In genomic region chr3:2198880-2199279, GRCh38 we compare ENCODE assay signal across 35 cellular contexts.
"Had no signal": no experiment of that assay in that cellular context is flagged by ENCODE, and none has a peak within 500 bp of the region (broad histone marks: within the 10 kb centered on the region; RNA-seq: fewer than 3 reads in every experiment).

No MANE protein-coding gene starts in this region.

- H3K27me3 ChIP-seq: Peyer's patch, SJSA1 had no signal

- H3K27ac ChIP-seq: KMS-11, Peyer's patch, SJSA1, WERI-Rb-1 had no signal

- H3K4me3 ChIP-seq: Peyer's patch, SJSA1 had no signal

- FAIRE-seq: bronchial epithelial cell had no signal

- H3K9ac ChIP-seq: KMS-11 had no signal

- H3K36me3 ChIP-seq: Peyer's patch, SJSA1, WERI-Rb-1 had no signal

- H3K4me2 ChIP-seq: KMS-11 had no signal

- DNase-seq: activated CD4-positive, alpha-beta memory T cell treated with anti-CD3 and anti-CD28 coated beads, Interleukin-2, amount 10 ng/mL, durations not matched to agents 7 days and 5 days; activated CD4-positive, alpha-beta T cell treated with anti-CD3 and anti-CD28 coated beads for 1 hour; activated CD4-positive, alpha-beta T cell treated with anti-CD3 and anti-CD28 coated beads for 48 hours; activated CD4-positive, CD25-positive, alpha-beta regulatory T cell; activated CD8-positive, alpha-beta memory T cell treated with anti-CD3 and anti-CD28 coated beads for 24 hours; activated CD8-positive, alpha-beta memory T cell treated with anti-CD3 and anti-CD28 coated beads, Interleukin-2, amount 10 ng/mL, durations not matched to agents 7 days and 5 days; activated CD8-positive, alpha-beta memory T cell treated with anti-CD3 and anti-CD28 coated beads, Interleukin-2, amount 50 U/mL, for 48 hours; activated effector memory CD4-positive, alpha-beta T cell treated with Interleukin-2 at 50 U/mL for 16 hours; activated naive CD4-positive, alpha-beta T cell treated with anti-CD3 and anti-CD28 coated beads, Interleukin-2, amount 10 ng/mL, durations not matched to agents 7 days and 5 days; activated naive CD8-positive, alpha-beta T cell treated with anti-CD3 and anti-CD28 coated beads, Interleukin-2, amount 50 U/mL, for 24 hours; activated T-cell treated with anti-CD3 and anti-CD28 coated beads, Interleukin-2, amount 50 U/mL, for 48 hours; anterior cingulate cortex; caudate nucleus; MM.1S; NCI-H1092 treated with DMSO at 0.1 percent for 48 hours; NCI-H1417; NCI-H146; NCI-H187; NCI-H2029 treated with DMSO at 0.1 percent for 48 hours; NCI-H2107; NCI-H2171; NCI-H446; NCI-H510A treated with DMSO at 0.1 percent for 48 hours; NCI-H526 treated with DMSO at 0.1 percent for 48 hours; PC-3; Peyer's patch; RPMI8226; SHP77 treated with DMSO at 0.1 percent for 48 hours; T-cell; T-helper 2 cell; T-helper 9 cell; WERI-Rb-1 had no signal

- H3K9me3 ChIP-seq: Peyer's patch, SJSA1 had no signal

- H3K4me1 ChIP-seq: Peyer's patch, SJSA1 had no signal
